ENCODE assay signal across 21 cellular contexts in genomic region chrX:34880656-34881055, GRCh38.
DNase-seq lines count a peak whose midpoint lies in the region; ATAC-seq and TF ChIP-seq lines count a peak whose summit lies in the region.
"Had no signal": no experiment of that assay in that cellular context is flagged by ENCODE, and none has a peak within 500 bp of the region (broad histone marks: within the 10 kb centered on the region; RNA-seq: fewer than 3 reads in every experiment).

No MANE protein-coding gene starts in this region.

- no peaks in the 10 kb centered on the region for H4K20me1 ChIP-seq in PC-3 (ENCODE audit: low read length)

- DNase-seq in AG20443 (ENCODE audit: low spot score) = peak; percentile 35
- DNase-seq in PC-3 = peak; percentile 63
- DNase-seq in epithelial cell of esophagus (ENCODE audit: low read depth) = peak; percentile 85
- no peak for DNase-seq in mesothelial cell of epicardium (ENCODE audit: low spot score in 2 of 2, unreplicated experiment in 2 of 2)
- DNase-seq in stimulated activated CD4-positive, alpha-beta T cell treated with anti-CD3 and anti-CD28 coated beads, Interleukin-1b, Interleukin-23, amount 100 ng/mL, for 48 hours = no peak
- no peak for DNase-seq in NAMALWA (ENCODE audit: low spot score)
- no peak for DNase-seq in COLO668 (lab: John Stamatoyannopoulos, UW; ENCODE audit: unreplicated experiment)
- no peak for DNase-seq in Kasumi-1 (lab: John Stamatoyannopoulos, UW)
- DNase-seq: activated CD4-positive, alpha-beta memory T cell treated with anti-CD3 and anti-CD28 coated beads for 36 hours; activated naive CD8-positive, alpha-beta T cell treated with anti-CD3 and anti-CD28 coated beads, Interleukin-2, amount 50 U/mL, for 24 hours; BE2C; DMS79; NCI-H146; NCI-H446 treated with DMSO at 0.1 percent for 48 hours; retina; SK-N-SH; stimulated activated CD8-positive, alpha-beta memory T cell treated with anti-CD3 and anti-CD28 coated beads, Interleukin-4, amount 100 ng/mL, for 48 hours had no signal

- peaks cover 45% of the 10 kb centered on the region for H3K4me1 ChIP-seq in PC-3 (ENCODE audit: insufficient read depth, low read length)
- H3K4me1 ChIP-seq: BE2C had no signal

- no peaks in the 10 kb centered on the region for H3K27me3 Mint-ChIP-seq in mesothelial cell of epicardium (ENCODE audit: low read depth)
- H3K27me3 Mint-ChIP-seq: activated CD4-positive, alpha-beta memory T cell treated with anti-CD3 and anti-CD28 coated beads for 36 hours; activated naive CD8-positive, alpha-beta T cell treated with anti-CD3 and anti-CD28 coated beads, Interleukin-2, amount 50 U/mL, for 24 hours; dendritic cell treated with granulocyte-macrophage colony-stimulating factor and Interleukin-4, amounts not matched to agents 40 ng/mL and 50 ng/mL, for 4 days; memory B cell had no signal

- intact Hi-C loops in PC-3 (cut with micrococcal nuclease) = no loop called here

- no peak overlapping the region for H3K4me3 Mint-ChIP-seq in mesothelial cell of epicardium
- H3K4me3 Mint-ChIP-seq: activated CD4-positive, alpha-beta memory T cell treated with anti-CD3 and anti-CD28 coated beads for 36 hours; activated naive CD8-positive, alpha-beta T cell treated with anti-CD3 and anti-CD28 coated beads, Interleukin-2, amount 50 U/mL, for 24 hours; dendritic cell treated with granulocyte-macrophage colony-stimulating factor and Interleukin-4, amounts not matched to agents 40 ng/mL and 50 ng/mL, for 4 days; memory B cell had no signal

- no peaks in the 10 kb centered on the region for H3F3A ChIP-seq in PC-3 (ENCODE audit: low read length, unreplicated experiment)

- H3K27me3 ChIP-seq in PC-3 (ENCODE audit: low read length) = no peaks in the 10 kb centered on the region
- H3K27me3 ChIP-seq: BE2C had no signal

- peak; percentile 47 for ATAC-seq in PC-3
- ATAC-seq: activated naive CD8-positive, alpha-beta T cell treated with anti-CD3 and anti-CD28 coated beads, Interleukin-2, amount 50 U/mL, for 24 hours had no signal

- H3K79me2 ChIP-seq in PC-3 (ENCODE audit: low read length) = no peaks in the 10 kb centered on the region

- peaks cover 6% of the 10 kb centered on the region for H3K9me3 Mint-ChIP-seq in mesothelial cell of epicardium
- H3K9me3 Mint-ChIP-seq: activated naive CD8-positive, alpha-beta T cell treated with anti-CD3 and anti-CD28 coated beads, Interleukin-2, amount 50 U/mL, for 24 hours; dendritic cell treated with granulocyte-macrophage colony-stimulating factor and Interleukin-4, amounts not matched to agents 40 ng/mL and 50 ng/mL, for 4 days had no signal

- POLR2A ChIA-PET in PC-3 (lab: Charles Lee; ENCODE audit: unreplicated experiment) = no interaction called here

- H3K36me3 ChIP-seq in PC-3 (ENCODE audit: low read depth, low read length) = no peaks in the 10 kb centered on the region
- H3K36me3 ChIP-seq: BE2C had no signal

- no peaks in the 10 kb centered on the region for H3K9me3 ChIP-seq in PC-3 (ENCODE audit: low read length)
- H3K9me3 ChIP-seq: BE2C, SK-N-SH had no signal

- TF ChIP-seq CTCF in PC-3 (conservative IDR thresholded peaks at IDR 0.05; ENCODE audit: low read depth, low read length) = no peak
- TF ChIP-seq CTCF in epithelial cell of esophagus (IDR thresholded peaks at IDR 0.05; ENCODE audit: insufficient read depth, low read depth, low read length, missing control alignments) = no peak
- TF ChIP-seq CTCF in mesothelial cell of epicardium (IDR thresholded peaks at IDR 0.05; ENCODE audit: unreplicated experiment) = no peak

- H3K9me2 ChIP-seq in PC-3 (replicated peaks; ENCODE audit: low read length) = no peaks in the 10 kb centered on the region
- H3K9me2 ChIP-seq: SK-N-SH had no signal

- H3K27ac ChIP-seq in PC-3 (ENCODE audit: low read length) = no peak overlapping the region
- H3K27ac ChIP-seq: HL-60, KMS-11 had no signal

- no TSS peak for BruUV-seq in PC-3 (replicated peaks; lab: Mats Ljungman, UMichigan)

- CTCF ChIA-PET in PC-3 (lab: Charles Lee) = no interaction called here

- H3K4me3 ChIP-seq in PC-3 (ENCODE audit: low read length) = no peak overlapping the region
- no peak overlapping the region for H3K4me3 ChIP-seq in epithelial cell of esophagus (ENCODE audit: low read length)

- no peak overlapping the region for H3K9ac ChIP-seq in PC-3 (ENCODE audit: low read length)
- H3K9ac ChIP-seq: KMS-11, SK-N-SH had no signal

- peak overlapping the region; percentile 34 for H3K27ac Mint-ChIP-seq in mesothelial cell of epicardium
- H3K27ac Mint-ChIP-seq: activated CD4-positive, alpha-beta memory T cell treated with anti-CD3 and anti-CD28 coated beads for 36 hours; activated naive CD8-positive, alpha-beta T cell treated with anti-CD3 and anti-CD28 coated beads, Interleukin-2, amount 50 U/mL, for 24 hours; dendritic cell treated with granulocyte-macrophage colony-stimulating factor and Interleukin-4, amounts not matched to agents 40 ng/mL and 50 ng/mL, for 4 days; memory B cell had no signal

- peak overlapping the region; percentile 22; the same call in 1 of the 2 replicates for H3K4me2 ChIP-seq in PC-3 (ENCODE audit: low read length)
- H3K4me2 ChIP-seq: KMS-11, SK-N-SH had no signal

- H3K36me3 Mint-ChIP-seq in mesothelial cell of epicardium = no peaks in the 10 kb centered on the region
- H3K36me3 Mint-ChIP-seq: activated CD4-positive, alpha-beta memory T cell treated with anti-CD3 and anti-CD28 coated beads for 36 hours; memory B cell had no signal

- H2AFZ ChIP-seq in PC-3 (ENCODE audit: low read length) = no peak overlapping the region

- H3K4me1 Mint-ChIP-seq in mesothelial cell of epicardium = peaks cover 4% of the 10 kb centered on the region
- H3K4me1 Mint-ChIP-seq: activated naive CD8-positive, alpha-beta T cell treated with anti-CD3 and anti-CD28 coated beads, Interleukin-2, amount 50 U/mL, for 24 hours; memory B cell had no signal

Comparison
In these comparisons a context has a peak if more than half of its experiments do, and no peak if none do; other contexts are left out.
1. DNase-seq: peak in AG20443 (single experiment), PC-3 (single experiment) and epithelial cell of esophagus (single experiment); none in mesothelial cell of epicardium (0 of 2), stimulated activated CD4-positive, alpha-beta T cell treated with anti-CD3 and anti-CD28 coated beads, Interleukin-1b, Interleukin-23, amount 100 ng/mL, for 48 hours (single experiment), NAMALWA (single experiment), COLO668 (single experiment) and Kasumi-1 (0 of 2).